28 cellular contexts compared by ENCODE assay signal in genomic region chrX:153628665-153629064, GRCh38. TPM values are rescaled to one million over a fixed set of nuclear protein-coding genes. Genes with fewer than 3 reads are reported as not detected.
"Had no signal": no experiment of that assay in that cellular context is flagged by ENCODE, and none has a peak within 500 bp of the region (broad histone marks: within the 10 kb centered on the region; RNA-seq: fewer than 3 reads in every experiment).

No MANE protein-coding gene starts in this region.

- H3K4me3 Mint-ChIP-seq: activated naive CD8-positive, alpha-beta T cell; activated T-cell treated with anti-CD3 and anti-CD28 coated beads, Interleukin-2, amount 50 U/mL, for 4 hours; immature natural killer cell; neural progenitor cell; stimulated activated effector memory CD8-positive, alpha-beta T cell treated with anti-CD3 and anti-CD28 coated beads, Interleukin-12 subunit alpha, Interleukin-12 subunit beta, amount 100 ng/mL, for 72 hours; stimulated activated naive CD8-positive, alpha-beta T cell treated with anti-CD3 and anti-CD28 coated beads, Interleukin-15, amount 100 ng/mL, for 72 hours; WTC11 had no signal

- ATAC-seq: activated T-cell treated with anti-CD3 and anti-CD28 coated beads, Interleukin-2, amount 50 U/mL, for 4 hours; esophagus mucosa; mucosa of descending colon; psoas muscle; stimulated activated effector memory CD8-positive, alpha-beta T cell treated with anti-CD3 and anti-CD28 coated beads, Interleukin-12 subunit alpha, Interleukin-12 subunit beta, amount 100 ng/mL, for 72 hours; stimulated activated naive CD8-positive, alpha-beta T cell treated with anti-CD3 and anti-CD28 coated beads, Interleukin-15, amount 100 ng/mL, for 72 hours; WTC11 had no signal

- H3K27me3 Mint-ChIP-seq: stimulated activated naive CD8-positive, alpha-beta T cell treated with anti-CD3 and anti-CD28 coated beads, Interleukin-15, amount 100 ng/mL, for 72 hours had no signal

- H3K4me2 ChIP-seq: hepatocyte, neural progenitor cell had no signal

- H3K27me3 ChIP-seq: hepatocyte, neural progenitor cell, right atrium auricular region had no signal

- H3K9me3 Mint-ChIP-seq: activated T-helper 2 cell treated with anti-CD3 and anti-CD28 coated beads, Interferon-gamma antibody, Interleukin-2, Interleukin-4, amounts not matched to agents 10 μg/mL and 5 μg/mL and 100 μg/mL, durations not matched to agents 14 hours and 24 hours and 36 hours; stimulated activated naive CD8-positive, alpha-beta T cell treated with anti-CD3 and anti-CD28 coated beads, Interleukin-15, amount 100 ng/mL, for 72 hours had no signal

- H3K79me2 ChIP-seq: hepatocyte had no signal

- H3K4me1 Mint-ChIP-seq: immature natural killer cell; neural progenitor cell; stimulated activated effector memory CD8-positive, alpha-beta T cell treated with anti-CD3 and anti-CD28 coated beads, Interleukin-12 subunit alpha, Interleukin-12 subunit beta, amount 100 ng/mL, for 72 hours; stimulated activated naive CD8-positive, alpha-beta T cell treated with anti-CD3 and anti-CD28 coated beads, Interleukin-15, amount 100 ng/mL, for 72 hours; WTC11 had no signal

- H3K36me3 ChIP-seq: adrenal gland, neural progenitor cell, right atrium auricular region, tibial artery had no signal

- H3K27ac Mint-ChIP-seq: activated naive CD8-positive, alpha-beta T cell; activated T-helper 2 cell treated with anti-CD3 and anti-CD28 coated beads, Interferon-gamma antibody, Interleukin-2, Interleukin-4, amounts not matched to agents 10 μg/mL and 5 μg/mL and 100 μg/mL, durations not matched to agents 14 hours and 24 hours and 36 hours; immature natural killer cell; neural progenitor cell; stimulated activated effector memory CD8-positive, alpha-beta T cell treated with anti-CD3 and anti-CD28 coated beads, Interleukin-12 subunit alpha, Interleukin-12 subunit beta, amount 100 ng/mL, for 72 hours; stimulated activated naive CD8-positive, alpha-beta T cell treated with anti-CD3 and anti-CD28 coated beads, Interleukin-15, amount 100 ng/mL, for 72 hours; WTC11 had no signal

- DNase-seq: activated CD4-positive, alpha-beta T cell treated with anti-CD3 and anti-CD28 coated beads, Interleukin-2, amount 50 U/mL, for 4 hours; activated CD8-positive, alpha-beta memory T cell treated with anti-CD3 and anti-CD28 coated beads for 24 hours; activated CD8-positive, alpha-beta memory T cell treated with anti-CD3 and anti-CD28 coated beads, Interleukin-2, amount 50 U/mL, for 4 hours; activated naive CD4-positive, alpha-beta T cell; activated T-cell treated with anti-CD3 and anti-CD28 coated beads, Interleukin-2, amount 50 U/mL, for 4 hours; central memory CD4-positive, alpha-beta T cell; effector memory CD4-positive, alpha-beta T cell; foreskin melanocyte; immature natural killer cell; mesendoderm; stimulated activated CD4-positive, alpha-beta T cell treated with anti-CD3 and anti-CD28 coated beads, Interleukin-1b, Interleukin-23, amount 100 ng/mL, for 48 hours; stimulated activated naive CD8-positive, alpha-beta T cell treated with anti-CD3 and anti-CD28 coated beads, Interleukin-15, amount 100 ng/mL, for 72 hours; T-helper 1 cell had no signal

- H3K4me3 ChIP-seq: adrenal gland, hepatocyte, mucosa of descending colon, neural progenitor cell, psoas muscle, right atrium auricular region, skin epidermis, tibial artery had no signal

- H3K36me3 Mint-ChIP-seq: activated naive CD8-positive, alpha-beta T cell; neural progenitor cell; stimulated activated effector memory CD8-positive, alpha-beta T cell treated with anti-CD3 and anti-CD28 coated beads, Interleukin-12 subunit alpha, Interleukin-12 subunit beta, amount 100 ng/mL, for 72 hours; WTC11 had no signal

- H3K4me1 ChIP-seq: adrenal gland, neural progenitor cell, psoas muscle, right atrium auricular region, tibial artery had no signal

- H2AFZ ChIP-seq: hepatocyte, neural progenitor cell had no signal

- H3K9me3 ChIP-seq: adrenal gland, mucosa of descending colon, psoas muscle had no signal

- H3K27ac ChIP-seq: adrenal gland, hepatocyte, neural progenitor cell, psoas muscle, right atrium auricular region, skin epidermis, tibial artery had no signal

RNA-seq across cellular contexts. Expression of gene DUSP9, which starts 18.3 kb away (rescaled TPM):
- total RNA-seq: endothelial cell of umbilical vein, mucosa of descending colon, psoas muscle, right atrium auricular region had no signal
- polyA plus RNA-seq: adrenal gland, immature natural killer cell, psoas muscle had no signal

RNA-seq across cellular contexts. Expression of gene PNCK, which starts 44.9 kb away (rescaled TPM):
- total RNA-seq: dermis microvascular lymphatic vessel endothelial cell, endothelial cell of umbilical vein had no signal
- polyA plus RNA-seq: immature natural killer cell had no signal
